Comparison of ENCODE assay signal across 15 cellular contexts in the genomic region with DNA sequence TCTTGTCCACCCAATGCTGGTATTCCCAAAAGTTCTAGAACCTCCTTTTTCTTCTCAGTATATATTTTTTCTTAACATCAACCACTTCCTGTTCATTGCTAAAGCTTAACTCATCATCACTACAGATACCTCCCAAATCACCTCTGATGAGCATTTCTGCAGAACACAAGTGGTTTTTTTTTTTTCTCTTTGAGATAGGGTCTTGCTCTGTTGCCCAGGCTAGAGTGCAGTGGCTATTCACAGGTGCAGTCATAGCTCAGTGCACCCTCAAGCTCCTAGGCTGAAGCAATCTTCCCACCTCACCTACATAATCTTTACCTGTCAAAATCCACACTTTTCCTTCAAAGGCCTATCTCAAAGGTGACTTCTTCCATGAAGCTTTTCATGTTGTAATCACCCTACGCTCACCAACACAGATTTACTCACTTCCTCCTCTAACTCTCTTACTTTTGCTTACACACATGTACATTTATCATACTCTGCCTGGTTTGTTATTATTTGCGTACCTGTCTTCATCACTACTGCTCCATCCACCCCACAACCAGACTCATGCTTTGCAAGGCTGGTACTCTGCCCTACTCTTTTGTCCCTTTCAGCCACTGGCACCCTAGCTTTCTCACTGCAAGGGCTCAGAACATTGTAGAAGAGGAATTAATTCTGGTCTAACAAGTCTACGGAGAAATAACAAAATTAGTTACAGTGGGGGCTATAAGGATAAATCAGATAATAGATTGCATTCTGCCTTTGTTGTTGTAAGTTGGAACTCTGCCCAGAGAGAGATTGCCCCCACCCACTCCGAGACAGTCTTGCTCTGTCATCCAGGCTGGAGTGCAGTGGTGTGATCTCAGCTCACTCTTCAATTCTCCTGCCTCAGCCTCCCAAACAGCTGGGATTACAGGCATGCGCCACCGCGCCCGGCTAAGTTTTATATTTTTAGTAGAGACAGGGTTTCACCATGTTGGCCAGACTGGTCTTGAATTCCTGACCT. TPM values are rescaled to one million over a fixed set of nuclear protein-coding genes. Genes with fewer than 3 reads are reported as not detected.
DNase-seq lines count a peak whose midpoint lies in the region; ATAC-seq, FAIRE-seq and TF ChIP-seq lines count a peak whose summit lies in the region.
"Had no signal": no experiment of that assay in that cellular context is flagged by ENCODE, and none has a peak within 500 bp of the region (broad histone marks: within the 10 kb centered on the region; RNA-seq: fewer than 3 reads in every experiment).

No MANE protein-coding gene starts in this region.

- no peak for FAIRE-seq in HepG2 (lab: Jason Lieb, UNC)

- H3K9me3 Mint-ChIP-seq in WTC11: no peaks in the 10 kb centered on the region
- no peaks in the 10 kb centered on the region for H3K9me3 Mint-ChIP-seq in stimulated activated naive CD8-positive, alpha-beta T cell treated with anti-CD3 and anti-CD28 coated beads, Interleukin-15, amount 100 ng/mL, for 72 hours

- 95% methylated on average over 8 of the region's 8 CpGs for WGBS in HepG2 (ENCODE audit: low lambda C conversion rate)
- 80% methylated on average over 3 of the region's 8 CpGs for WGBS in right lobe of liver (ENCODE audit: insufficient coverage, low coverage, low lambda C conversion rate, missing lambda C conversion rate)
- WGBS in prostate gland: 82% methylated on average over 8 of the region's 8 CpGs

- no peak for TF ChIP-seq CTCF in HepG2 (CRISPR knock-in tag; IDR thresholded peaks at IDR 0.05)
- no peak for TF ChIP-seq CTCF in right lobe of liver (IDR thresholded peaks at IDR 0.05)
- TF ChIP-seq CTCF in WTC11 (IDR thresholded peaks at IDR 0.05): no peak
- TF ChIP-seq CTCF in fibroblast of pulmonary artery (IDR thresholded peaks at IDR 0.05; ENCODE audit: low read length, missing control alignments): no peak
- no peak for TF ChIP-seq CTCF in prostate gland (IDR thresholded peaks at IDR 0.05)
- no peak for TF ChIP-seq CTCF in gastrocnemius medialis (IDR thresholded peaks at IDR 0.05 in 4 of 5, conservative IDR thresholded peaks at IDR 0.05 in 1 of 5)

- no peaks in the 10 kb centered on the region for H3K36me3 Mint-ChIP-seq in WTC11

- H3K27ac ChIP-seq in HepG2 (ENCODE audit: extremely low read length, insufficient read depth, low read length) (no peak overlapping the region), right lobe of liver (no peak overlapping the region), prostate gland (no peak overlapping the region), gastrocnemius medialis (no peak overlapping the region)
- H3K27ac ChIP-seq: C4-2B, gastroesophageal sphincter had no signal

- TF ChIP-seq POLR2A in HepG2 (IDR thresholded peaks at IDR 0.05; ENCODE audit: insufficient read depth in 1 of 2, low read depth in 2 of 2, low read length in 2 of 2): no peak
- TF ChIP-seq POLR2A in right lobe of liver (IDR thresholded peaks at IDR 0.05): no peak
- TF ChIP-seq POLR2A in prostate gland (IDR thresholded peaks at IDR 0.05): no peak
- no peak for TF ChIP-seq POLR2A in gastrocnemius medialis (IDR thresholded peaks at IDR 0.05)

- no peak overlapping the region for H2AFZ ChIP-seq in HepG2 (ENCODE audit: low read length)

- peaks cover 20% of the 10 kb centered on the region for H3K4me1 Mint-ChIP-seq in WTC11
- peaks cover 80% of the 10 kb centered on the region for H3K4me1 Mint-ChIP-seq in stimulated activated naive CD8-positive, alpha-beta T cell treated with anti-CD3 and anti-CD28 coated beads, Interleukin-15, amount 100 ng/mL, for 72 hours

- CTCF ChIA-PET in HepG2 (lab: Yijun Ruan, JAX; ENCODE audit: low intra/inter-chr PET ratio, low total read pairs) (no interaction called here), WTC11 (lab: Charles Lee) (interaction anchor here (0.6 to 1.8 kb wide), 5 partner anchors 54 to 240 kb away, joined by 3 to 5 read pairs (median 3); a partner anchor contains a TSS)

- TF ChIP-seq EP300 in HepG2 (IDR thresholded peaks at IDR 0.05; ENCODE audit: low read depth in 2 of 2, low read length in 2 of 2) (no peak), HepG2 (CRISPR knock-in tag; IDR thresholded peaks at IDR 0.05; ENCODE audit: borderline replicate concordance) (no peak)

- POLR2A ChIA-PET in HepG2 (lab: Yijun Ruan, JAX): no interaction called here
- POLR2A ChIA-PET in WTC11 (lab: Charles Lee): no interaction called here

- in situ Hi-C loops in HepG2 (cut with HindIII; ENCODE audit: extremely low pct_ligation_motif_present, low pct_unique_long_range_greater_than_20kb): no loop called here
- in situ Hi-C loops in gastrocnemius medialis (cut with MboI; ENCODE audit: low sequenced_read_pairs in 4 of 4): no loop called here

- H3K36me3 ChIP-seq in HepG2 (replicated peaks in 1 of 2; ENCODE audit: control insufficient read depth in 1 of 2, insufficient read depth in 2 of 2, low read length in 2 of 2): no peaks in the 10 kb centered on the region
- H3K36me3 ChIP-seq in right lobe of liver: no peaks in the 10 kb centered on the region
- H3K36me3 ChIP-seq in prostate gland: no peaks in the 10 kb centered on the region
- no peaks in the 10 kb centered on the region for H3K36me3 ChIP-seq in gastrocnemius medialis
- H3K36me3 ChIP-seq: gastroesophageal sphincter had no signal

- ATAC-seq in HepG2: no peak
- no peak for ATAC-seq in right lobe of liver
- no peak for ATAC-seq in WTC11
- peak; percentile 46 for ATAC-seq in stimulated activated naive CD8-positive, alpha-beta T cell treated with anti-CD3 and anti-CD28 coated beads, Interleukin-15, amount 100 ng/mL, for 72 hours
- ATAC-seq in HG03039 (IDR thresholded peaks at IDR 0.05; ENCODE audit: unreplicated experiment): no peak
- ATAC-seq in gastrocnemius medialis: no peak
- ATAC-seq: gastroesophageal sphincter had no signal

- intact Hi-C loops in HepG2 (cut with micrococcal nuclease; ENCODE audit: unreplicated experiment) (no loop called here), right lobe of liver (cut with DNase I) (no loop called here), prostate gland (cut with DNase I) (no loop called here), gastrocnemius medialis (cut with DNase I; ENCODE audit: low total_unique reads) (no loop called here)

- no peak overlapping the region for H3K4me3 Mint-ChIP-seq in WTC11
- peak overlapping the region in 1 of 2 donors; percentile 6 for H3K4me3 Mint-ChIP-seq in stimulated activated naive CD8-positive, alpha-beta T cell treated with anti-CD3 and anti-CD28 coated beads, Interleukin-15, amount 100 ng/mL, for 72 hours

- H3K4me2 ChIP-seq in HepG2 (ENCODE audit: low read depth, low read length): no peak overlapping the region

- TF ChIP-seq RAD21 in HepG2 (CRISPR knock-in tag; IDR thresholded peaks at IDR 0.05): no peak

- no TSS peak for BruUV-seq in HepG2 (replicated peaks; lab: Mats Ljungman, UMichigan)

- H3K27me3 ChIP-seq in HepG2 (ENCODE audit: control insufficient read depth in 1 of 2, insufficient read depth in 2 of 2, low read length in 2 of 2) (no peaks in the 10 kb centered on the region), right lobe of liver (no peaks in the 10 kb centered on the region), prostate gland (replicated peaks; ENCODE audit: insufficient read depth) (no peaks in the 10 kb centered on the region), gastrocnemius medialis (no peaks in the 10 kb centered on the region)
- H3K27me3 ChIP-seq: gastroesophageal sphincter had no signal

- H3K9me3 ChIP-seq in HepG2 (ENCODE audit: low read length): no peaks in the 10 kb centered on the region
- H3K9me3 ChIP-seq in right lobe of liver: no peaks in the 10 kb centered on the region
- H3K9me3 ChIP-seq in prostate gland: no peaks in the 10 kb centered on the region
- no peaks in the 10 kb centered on the region for H3K9me3 ChIP-seq in gastrocnemius medialis
- H3K9me3 ChIP-seq: gastroesophageal sphincter had no signal

- peaks cover 1% of the 10 kb centered on the region; the same call in 1 of the 2 replicates for H3K4me1 ChIP-seq in HepG2 (ENCODE audit: insufficient read depth, low read length)
- no peaks in the 10 kb centered on the region for H3K4me1 ChIP-seq in right lobe of liver
- no peaks in the 10 kb centered on the region for H3K4me1 ChIP-seq in prostate gland (replicated peaks)
- peaks cover 39 to 68% of the 10 kb centered on the region in 2 donors for H3K4me1 ChIP-seq in gastrocnemius medialis

- no peak for DNase-seq in HepG2 (ENCODE audit: low spot score)
- no peak for DNase-seq in right lobe of liver
- no peak for DNase-seq in WTC11 (ENCODE audit: low spot score)
- peak; percentile 11 for DNase-seq in fibroblast of pulmonary artery (ENCODE audit: low read depth)
- no peak for DNase-seq in stimulated activated naive CD8-positive, alpha-beta T cell treated with anti-CD3 and anti-CD28 coated beads, Interleukin-15, amount 100 ng/mL, for 72 hours
- no peak for DNase-seq in prostate gland (ENCODE audit: low spot score)
- DNase-seq in gastrocnemius medialis: no peak
- DNase-seq: cortex of kidney; NCI-H1092; NCI-H526; Right ventricle myocardium superior; stimulated activated CD4-positive, alpha-beta T cell treated with anti-CD3 and anti-CD28 coated beads, Interleukin-15, amount 100 ng/mL, for 24 hours had no signal

- no peaks in the 10 kb centered on the region for H4K20me1 ChIP-seq in HepG2 (ENCODE audit: insufficient read depth, low read length)

- H3K79me2 ChIP-seq in HepG2 (ENCODE audit: insufficient read depth, low read length): peaks cover 9% of the 10 kb centered on the region

- H3K27ac Mint-ChIP-seq in WTC11: 0 out of 2 replicates have a peak overlapping the region, but pooled peaks have one; percentile 36
- peak overlapping the region; percentile 3 to 29 for H3K27ac Mint-ChIP-seq in stimulated activated naive CD8-positive, alpha-beta T cell treated with anti-CD3 and anti-CD28 coated beads, Interleukin-15, amount 100 ng/mL, for 72 hours

- no peak overlapping the region for H3K9ac ChIP-seq in HepG2 (ENCODE audit: insufficient read depth, low read depth, low read length)

- no peaks in the 10 kb centered on the region for H3K27me3 Mint-ChIP-seq in WTC11 (ENCODE audit: low read depth)
- no peaks in the 10 kb centered on the region for H3K27me3 Mint-ChIP-seq in stimulated activated naive CD8-positive, alpha-beta T cell treated with anti-CD3 and anti-CD28 coated beads, Interleukin-15, amount 100 ng/mL, for 72 hours

- H3K4me3 ChIP-seq in HepG2 (replicated peaks in 1 of 3; ENCODE audit: insufficient read depth in 1 of 3, low read depth in 2 of 3, low read length in 3 of 3) (no peak overlapping the region), right lobe of liver (no peak overlapping the region), fibroblast of pulmonary artery (replicated peaks; ENCODE audit: low read depth, low read length) (no peak overlapping the region), prostate gland (no peak overlapping the region), gastrocnemius medialis (no peak overlapping the region)
- H3K4me3 ChIP-seq: gastroesophageal sphincter had no signal

RNA-seq across cellular contexts. Expression of a gene that starts 27.5 kb away (rescaled TPM):
- total RNA-seq in HepG2 (2016; rRNA removed; fragmentation: Illumina TruSeq; extraction: Trizol) (38.6 and 62.2 TPM in 2 replicates), right lobe of liver (10 to 100 TPM; 35.1 to 46.2 (median 38.0) TPM), WTC11 (2021) (36.2 to 47.8 TPM (median 42.6 TPM) in 3 replicates), prostate gland (100 to 1,000 TPM in 1 of 2 donors, 10 to 100 TPM in 1; 59.4 to 157 TPM), gastrocnemius medialis (100 to 1,000 TPM in 3 of 4 donors, 10 to 100 TPM in 1; 70.0 to 141 (median 114) TPM)
- total RNA-seq in HepG2 (2016; cell fraction: cytosol; rRNA removed; fragmentation: Illumina TruSeq; extraction: Trizol; ENCODE audit: low read depth): 22.0 and 23.8 TPM in 2 replicates
- 41.2 and 56.2 TPM in 2 replicates for total RNA-seq in HepG2 (2016; cell fraction: insoluble cytoplasmic fraction; rRNA removed; fragmentation: Illumina TruSeq; extraction: Trizol)
- total RNA-seq in HepG2 (2016; cell fraction: membrane; rRNA removed; fragmentation: Illumina TruSeq; extraction: Trizol): 16.5 and 18.5 TPM in 2 replicates
- total RNA-seq in HepG2 (2016; cell fraction: nucleus; rRNA removed; fragmentation: Illumina TruSeq; extraction: Trizol): 39.5 and 40.7 TPM in 2 replicates
- polyA plus RNA-seq in HepG2 (2011; rRNA removed): 12.1 and 20.8 TPM in 2 replicates
- polyA plus RNA-seq in HepG2 (2011; cell fraction: cytosol; rRNA removed): 13.7 and 17.3 TPM in 2 replicates
- polyA plus RNA-seq in HepG2 (2011; cell fraction: nucleus; rRNA removed): 30.6 and 37.2 TPM in 2 replicates
- 17.2 and 22.8 TPM in 2 replicates for polyA plus RNA-seq in HepG2 (2012)
- 0.95 and 1.4 TPM in 2 replicates for polyA plus RNA-seq in HepG2 (2016; cell fraction: cytosol; fragmentation: Illumina TruSeq; extraction: Trizol; ENCODE audit: low read depth)
- polyA plus RNA-seq in HepG2 (2016; cell fraction: insoluble cytoplasmic fraction; fragmentation: Illumina TruSeq; extraction: Trizol; ENCODE audit: low read depth): 26.3 and 30.6 TPM in 2 replicates
- 2.7 and 3.0 TPM in 2 replicates for polyA plus RNA-seq in HepG2 (2016; cell fraction: membrane; fragmentation: Illumina TruSeq; extraction: Trizol; ENCODE audit: low read depth)
- 16.0 and 24.1 TPM in 2 replicates for polyA plus RNA-seq in HepG2 (2016; cell fraction: nucleus; fragmentation: Illumina TruSeq; extraction: Trizol; ENCODE audit: insufficient read depth, low read depth)
- 51.5 and 96.6 TPM in 2 replicates for polyA minus RNA-seq in HepG2 (2011; rRNA and poly(A)+ RNA removed; ENCODE audit: low replicate concordance)
- 35.2 and 36.6 TPM in 2 replicates for polyA minus RNA-seq in HepG2 (2011; cell fraction: cytosol; rRNA and poly(A)+ RNA removed)
- polyA minus RNA-seq in HepG2 (2011; cell fraction: nucleus; rRNA and poly(A)+ RNA removed): 68.0 and 72.2 TPM in 2 replicates
